ENCODE assay signal across 13 cellular contexts in the genomic region with DNA sequence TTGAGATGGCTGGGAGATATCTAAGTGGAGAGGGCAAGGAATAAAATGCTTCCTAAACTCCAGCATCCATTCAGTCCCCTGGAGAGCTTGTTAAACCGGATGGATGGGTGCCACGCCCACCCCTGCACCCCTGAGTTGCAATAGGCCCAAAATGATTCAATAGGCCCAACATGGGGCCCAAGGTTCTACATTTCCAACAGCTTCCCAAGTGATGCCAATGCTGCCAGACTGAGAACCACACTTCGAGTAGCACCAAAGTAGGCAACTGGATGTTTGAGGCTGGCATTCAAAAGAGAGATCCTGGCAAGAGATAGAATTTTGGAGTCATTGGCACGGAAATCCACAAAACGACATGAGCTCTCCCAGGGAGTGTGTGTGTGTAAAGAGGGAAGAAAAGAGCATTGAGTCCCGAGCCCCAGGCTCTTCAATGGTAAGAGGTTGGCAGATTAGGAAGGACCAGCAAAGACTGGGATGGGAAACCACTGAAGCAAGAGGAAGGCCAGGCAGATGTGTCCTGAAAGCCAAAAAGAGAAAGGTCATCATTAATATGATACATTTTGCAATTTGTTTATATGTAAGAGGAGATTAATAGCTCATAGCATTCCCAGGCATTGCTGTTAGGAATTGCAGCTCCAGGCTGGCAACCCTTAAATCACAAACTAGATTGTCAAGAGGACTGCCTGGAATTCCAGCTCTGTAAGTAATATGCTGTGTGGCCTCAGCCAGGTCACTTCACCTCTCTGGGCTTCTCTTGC.
A peak's percentile ranks its signal among the peaks of the same experiment; 100 is the strongest.
DNase-seq lines count a peak whose midpoint lies in the region; ATAC-seq, FAIRE-seq and TF ChIP-seq lines count a peak whose summit lies in the region.
"Had no signal": no experiment of that assay in that cellular context is flagged by ENCODE, and none has a peak within 500 bp of the region (broad histone marks: within the 10 kb centered on the region; RNA-seq: fewer than 3 reads in every experiment).

No MANE protein-coding gene starts in this region.

- no peak for DNase-seq in A549 (ENCODE audit: low read depth in 1 of 2, low spot score in 1 of 2)
- no peak for DNase-seq in HCT116 (ENCODE audit: low read depth, low spot score)
- peak; percentile 40 for DNase-seq in coronary artery (ENCODE audit: low spot score)
- no peak for DNase-seq in naive thymus-derived CD8-positive, alpha-beta T cell
- DNase-seq in NCI-H2107 treated with DMSO at 0.1 percent for 48 hours (lab: John Stamatoyannopoulos, UW; ENCODE audit: unreplicated experiment), result no peak
- DNase-seq in left colon, result no peak
- DNase-seq in stimulated activated CD8-positive, alpha-beta memory T cell treated with anti-CD3 and anti-CD28 coated beads, Interleukin-4, amount 100 ng/mL, for 48 hours, result no peak
- DNase-seq: activated CD8-positive, alpha-beta memory T cell treated with anti-CD3 and anti-CD28 coated beads, Interleukin-2, amount 50 U/mL, for 48 hours; nucleus accumbens; stimulated activated CD4-positive, alpha-beta T cell treated with anti-CD3 and anti-CD28 coated beads, Interleukin-2, amount 100 ng/mL, for 48 hours had no signal

- intact Hi-C loops in HCT116 (cut with micrococcal nuclease), result loop anchor here (5.0 kb wide), 1 partner anchor 367 kb away; no protein-coding TSS in a partner anchor
- intact Hi-C loops in left colon (cut with DNase I, micrococcal nuclease), result loop anchor here in 1 of 2 donors (5.0 kb wide), 1 partner anchor 202 kb away; no protein-coding TSS in a partner anchor

- H2AFZ ChIP-seq in HCT116 (ENCODE audit: low read depth, low read length, poor library complexity, severe bottlenecking), result peak overlapping the region; percentile 74

- no peaks in the 10 kb centered on the region for H3K36me3 ChIP-seq in HCT116 (ENCODE audit: control insufficient read depth in 1 of 2, insufficient read depth in 2 of 2, low read length in 2 of 2)

- H3K27me3 ChIP-seq in HCT116 (ENCODE audit: insufficient read depth, low read length), result no peaks in the 10 kb centered on the region

- TF ChIP-seq RAD21 in A549 (conservative IDR thresholded peaks at IDR 0.05 in 1 of 2, IDR thresholded peaks at IDR 0.05 in 1 of 2) (no peak), HCT116 (IDR thresholded peaks at IDR 0.05; ENCODE audit: low read depth) (no peak)

- H3K27ac Mint-ChIP-seq in naive thymus-derived CD8-positive, alpha-beta T cell, result peak overlapping the region in 3 of 10 donors; percentile 48 to 78 (median 69)

- H3K9me3 Mint-ChIP-seq in naive thymus-derived CD8-positive, alpha-beta T cell, result no peaks in the 10 kb centered on the region

- H3K4me2 ChIP-seq in A549 (peak overlapping the region; percentile 88), HCT116 (ENCODE audit: low read length) (peak overlapping the region; percentile 85)

- 85% methylated on average over 6 of the region's 6 CpGs for WGBS in A549 (ENCODE audit: missing lambda C conversion rate)

- H3K9me2 ChIP-seq in HCT116 (ENCODE audit: insufficient read depth), result no peaks in the 10 kb centered on the region

- H3K79me2 ChIP-seq in HCT116 (ENCODE audit: insufficient read depth, low read length), result no peaks in the 10 kb centered on the region

- peak overlapping the region; percentile 7; the same call in 1 of the 2 replicates for H3K9ac ChIP-seq in HCT116 (ENCODE audit: low read length)

- H3K9me3 ChIP-seq in A549 (no peaks in the 10 kb centered on the region), HCT116 (ENCODE audit: control insufficient read depth in 1 of 2, insufficient read depth in 1 of 2, low read depth in 1 of 2, low read length in 2 of 2) (no peaks in the 10 kb centered on the region)

- H3K27me3 Mint-ChIP-seq in naive thymus-derived CD8-positive, alpha-beta T cell, result peaks cover 4 to 20% (median 9%) of the 10 kb centered on the region in 5 donors

- peaks cover 20% of the 10 kb centered on the region for H3K4me1 ChIP-seq in A549
- H3K4me1 ChIP-seq in HCT116 (ENCODE audit: control insufficient read depth in 1 of 2, insufficient read depth in 2 of 2, low read length in 2 of 2), result peaks cover 11 to 29% of the 10 kb centered on the region in 2 experiments

- RAD21 ChIA-PET in HCT116 (lab: Charles Lee; ENCODE audit: low non-redundant PET in 1 of 2, low total read pairs in 2 of 2, uncharacterized antibody in 2 of 2, unreplicated experiment in 2 of 2), result interaction anchor here in 1 of 2 experiments (0.6 kb wide), 1 partner anchor 157 kb away, joined by 3 read pairs; no protein-coding TSS in a partner anchor

- no TSS peak for BruUV-seq in HCT116 (replicated peaks; lab: Mats Ljungman, UMichigan)

- H3K4me3 Mint-ChIP-seq in naive thymus-derived CD8-positive, alpha-beta T cell, result peak overlapping the region in 9 of 10 donors; percentile 26 to 97 (median 71)

- FAIRE-seq in A549 (lab: Jason Lieb, UNC), result no peak

- CTCF ChIA-PET in A549 (lab: Yijun Ruan, JAX), result interaction anchor here (1.0 to 24.6 kb wide), 18 partner anchors 10 to 410 kb away, joined by 3 to 508 read pairs (median 4); a partner anchor contains a TSS
- CTCF ChIA-PET in HCT116 (lab: Charles Lee), result interaction anchor here (1.0 to 3.3 kb wide), 8 partner anchors 10 to 209 kb away, joined by 3 to 18 read pairs (median 8); no protein-coding TSS in a partner anchor

- ATAC-seq in A549 (no peak), HCT116 (no peak), left colon (no peak), GM21717 (IDR thresholded peaks at IDR 0.05; ENCODE audit: unreplicated experiment) (no peak)
- ATAC-seq in naive thymus-derived CD8-positive, alpha-beta T cell, result no peak
- ATAC-seq: Panc1 had no signal

- POLR2A ChIA-PET in A549 (lab: Yijun Ruan, JAX) (no interaction called here), HCT116 (lab: Charles Lee) (no interaction called here)
- POLR2A ChIA-PET in naive thymus-derived CD8-positive, alpha-beta T cell (lab: Charles Lee), result interaction anchor here (0.6 kb wide), 1 partner anchor 358 kb away, joined by 3 read pairs; no protein-coding TSS in a partner anchor

- H3K4me3 ChIP-seq in A549 (no peak overlapping the region), HCT116 (replicated peaks in 1 of 2; ENCODE audit: low read depth in 1 of 2, low read length in 2 of 2) (peak overlapping the region in 1 of 2 experiments; percentile 46; a peak in 1 of 4 replicates), coronary artery (peak overlapping the region; percentile 55)

- no peaks in the 10 kb centered on the region for H4K20me1 ChIP-seq in HCT116 (ENCODE audit: insufficient read depth)

- peaks cover 18 to 32% (median 23%) of the 10 kb centered on the region in 4 donors for H3K4me1 Mint-ChIP-seq in naive thymus-derived CD8-positive, alpha-beta T cell

- H3K27ac ChIP-seq in A549 (no peak overlapping the region), HCT116 (ENCODE audit: low read depth, low read length) (no peak overlapping the region; the same call in 1 of the 2 replicates), coronary artery (peak overlapping the region; percentile 49 to 92)
- H3K27ac ChIP-seq: C4-2B had no signal

- TF ChIP-seq POLR2A in A549 (IDR thresholded peaks at IDR 0.05; ENCODE audit: low read length) (no peak), HCT116 (IDR thresholded peaks at IDR 0.05; ENCODE audit: borderline replicate concordance, extremely low read depth, insufficient read depth, insufficient read length) (no peak)

- TF ChIP-seq CTCF in A549 (IDR thresholded peaks at IDR 0.05) (no peak), HCT116 (IDR thresholded peaks at IDR 0.05 in 2 of 3, conservative IDR thresholded peaks at IDR 0.05 in 1 of 3; ENCODE audit: borderline replicate concordance in 1 of 3, insufficient read depth in 1 of 3, low read depth in 2 of 3, low read length in 2 of 3) (no peak), coronary artery (IDR thresholded peaks at IDR 0.05) (no peak)

- H3K36me3 Mint-ChIP-seq in naive thymus-derived CD8-positive, alpha-beta T cell, result no peaks in the 10 kb centered on the region

- no peak for TF ChIP-seq EP300 in A549 (IDR thresholded peaks at IDR 0.05)

TF ChIP-seq in A549, 52 proteins besides CTCF, POLR2A, EP300 and RAD21:
- TF ChIP-seq, protein P1, sequence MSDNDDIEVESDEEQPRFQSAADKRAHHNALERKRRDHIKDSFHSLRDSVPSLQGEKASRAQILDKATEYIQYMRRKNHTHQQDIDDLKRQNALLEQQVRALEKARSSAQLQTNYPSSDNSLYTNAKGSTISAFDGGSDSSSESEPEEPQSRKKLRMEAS (IDR thresholded peaks at IDR 0.05), result no peak
- TF ChIP-seq EHF (CRISPR knock-in tag; IDR thresholded peaks at IDR 0.05) (no peak), MAFK (IDR thresholded peaks at IDR 0.05; ENCODE audit: partially characterized antibody) (peak; percentile 9), HEYL (CRISPR knock-in tag; IDR thresholded peaks at IDR 0.05) (no peak), TFCP2L1 (CRISPR knock-in tag; IDR thresholded peaks at IDR 0.05) (no peak), NPAS2 (CRISPR knock-in tag; IDR thresholded peaks at IDR 0.05; ENCODE audit: borderline replicate concordance) (no peak)
- TF ChIP-seq, protein P2, sequence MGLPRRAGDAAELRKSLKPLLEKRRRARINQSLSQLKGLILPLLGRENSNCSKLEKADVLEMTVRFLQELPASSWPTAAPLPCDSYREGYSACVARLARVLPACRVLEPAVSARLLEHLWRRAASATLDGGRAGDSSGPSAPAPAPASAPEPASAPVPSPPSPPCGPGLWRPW (IDR thresholded peaks at IDR 0.05), result no peak

TF ChIP-seq in HCT116, 20 proteins besides CTCF, POLR2A, EP300 and RAD21:
- TF ChIP-seq, protein P3, sequence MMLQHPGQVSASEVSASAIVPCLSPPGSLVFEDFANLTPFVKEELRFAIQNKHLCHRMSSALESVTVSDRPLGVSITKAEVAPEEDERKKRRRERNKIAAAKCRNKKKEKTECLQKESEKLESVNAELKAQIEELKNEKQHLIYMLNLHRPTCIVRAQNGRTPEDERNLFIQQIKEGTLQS (IDR thresholded peaks at IDR 0.05), result no peak
- TF ChIP-seq EZH2phosphoT487 (IDR thresholded peaks at IDR 0.05; ENCODE audit: borderline replicate concordance), result no peak

Comparison
In these comparisons a context has a peak if more than half of its experiments do, and no peak if none do; other contexts are left out.
1. H3K27ac ChIP-seq: peak in coronary artery (2 of 2); none in A549 (0 of 2) and HCT116 (single experiment).